10 cellular contexts compared by ENCODE assay signal in the genomic region with DNA sequence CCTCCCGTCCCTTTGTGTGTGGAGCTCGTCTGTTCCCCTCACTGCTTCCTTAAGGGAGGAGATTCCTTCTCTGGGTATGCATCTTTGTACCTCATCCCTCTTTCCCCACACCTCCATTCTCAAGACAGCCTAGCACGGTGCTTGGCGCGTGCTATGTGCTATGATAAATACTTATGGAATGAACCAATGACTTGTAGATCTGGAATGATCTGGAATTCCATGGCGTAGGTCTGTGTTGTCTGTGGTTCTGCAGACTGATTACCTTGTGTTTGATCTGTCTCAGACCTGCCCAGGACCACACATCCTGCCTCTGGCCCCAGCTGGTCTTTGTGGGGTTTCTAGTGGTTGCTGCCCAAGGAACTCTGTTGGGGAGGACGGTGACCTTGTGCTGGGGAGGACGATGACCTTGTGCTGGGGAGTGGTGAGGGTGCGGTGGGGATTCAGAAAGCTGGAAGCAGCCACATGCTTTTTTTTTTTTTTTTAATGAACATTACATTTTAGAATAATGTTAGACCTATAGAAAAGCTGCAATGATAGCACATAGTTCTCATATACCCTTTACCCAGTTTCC. TPM values are rescaled to one million over a fixed set of nuclear protein-coding genes. Genes with fewer than 3 reads are reported as not detected.
DNase-seq lines count a peak whose midpoint lies in the region; ATAC-seq and TF ChIP-seq lines count a peak whose summit lies in the region.
"Had no signal": no experiment of that assay in that cellular context is flagged by ENCODE, and none has a peak within 500 bp of the region (broad histone marks: within the 10 kb centered on the region; RNA-seq: fewer than 3 reads in every experiment).

No MANE protein-coding gene starts in this region.

- no peaks in the 10 kb centered on the region for H3K36me3 Mint-ChIP-seq in H9 (ENCODE audit: insufficient read depth in 1 of 3, low read depth in 3 of 3)
- no peaks in the 10 kb centered on the region for H3K36me3 Mint-ChIP-seq in activated T-helper 1 cell treated with anti-CD3 and anti-CD28 coated beads, Interleukin-12 subunit alpha, Interleukin-12 subunit beta, Interleukin-2, Interleukin-4 antibody, amounts not matched to agents 30 ng/mL and 10 ng/mL and 1 ng/mL, durations not matched to agents 14 hours and 24 hours and 36 hours (ENCODE audit: low read depth)

- POLR2A ChIA-PET in AG04450 (lab: Yijun Ruan, JAX), result interaction anchor here (0.5 to 2.1 kb wide), 5 partner anchors 12 to 1311 kb away, joined by 5 to 9 read pairs (median 6); no protein-coding TSS in a partner anchor

- peaks cover 35 to 36% of the 10 kb centered on the region in 2 experiments for H3K4me1 Mint-ChIP-seq in H9
- H3K4me1 Mint-ChIP-seq in activated T-helper 1 cell treated with anti-CD3 and anti-CD28 coated beads, Interleukin-12 subunit alpha, Interleukin-12 subunit beta, Interleukin-2, Interleukin-4 antibody, amounts not matched to agents 30 ng/mL and 10 ng/mL and 1 ng/mL, durations not matched to agents 14 hours and 24 hours and 36 hours (ENCODE audit: low read depth), result peaks cover 16% of the 10 kb centered on the region

- no peaks in the 10 kb centered on the region for H3K79me2 ChIP-seq in H9 (ENCODE audit: insufficient read depth, low read length)

- no peak overlapping the region for H2BK12ac ChIP-seq in H9 (ENCODE audit: insufficient read length, low read depth, low read length)

- no peak overlapping the region for H2BK120ac ChIP-seq in H9 (ENCODE audit: low read depth, low read length, poor library complexity, severe bottlenecking)

- peak overlapping the region in 2 of 3 experiments; percentile 78 to 86; a peak in 5 of 7 replicates for H3K27ac Mint-ChIP-seq in H9
- peak overlapping the region; percentile 12 for H3K27ac Mint-ChIP-seq in activated T-helper 1 cell treated with anti-CD3 and anti-CD28 coated beads, Interleukin-12 subunit alpha, Interleukin-12 subunit beta, Interleukin-2, Interleukin-4 antibody, amounts not matched to agents 30 ng/mL and 10 ng/mL and 1 ng/mL, durations not matched to agents 14 hours and 24 hours and 36 hours

- no peak overlapping the region for H3K4ac ChIP-seq in H9 (ENCODE audit: low read depth, low read length)

- H3K23me2 ChIP-seq in H9 (ENCODE audit: insufficient read length, low read depth, low read length, poor library complexity, severe bottlenecking), result peaks cover 3% of the 10 kb centered on the region

- ATAC-seq in mucosa of descending colon, result no peak

- H2AFZ ChIP-seq in H9 (ENCODE audit: low read length), result no peak overlapping the region

- no peaks in the 10 kb centered on the region for H3K36me3 ChIP-seq in mucosa of descending colon (ENCODE audit: low read depth)

- peaks cover 2% of the 10 kb centered on the region; the same call in 1 of the 2 replicates for H3K27me3 Mint-ChIP-seq in H9 (ENCODE audit: low read depth)
- H3K27me3 Mint-ChIP-seq in activated T-helper 1 cell treated with anti-CD3 and anti-CD28 coated beads, Interleukin-12 subunit alpha, Interleukin-12 subunit beta, Interleukin-2, Interleukin-4 antibody, amounts not matched to agents 30 ng/mL and 10 ng/mL and 1 ng/mL, durations not matched to agents 14 hours and 24 hours and 36 hours (ENCODE audit: insufficient read depth), result peaks cover 8% of the 10 kb centered on the region

- H3K79me1 ChIP-seq in H9 (ENCODE audit: insufficient read depth, low read depth, low read length, poor library complexity, severe bottlenecking), result no peaks in the 10 kb centered on the region

- no peak overlapping the region for H3K14ac ChIP-seq in H9 (ENCODE audit: insufficient read depth, low read length)

- WGBS in H9 (ENCODE audit: extremely low coverage, insufficient read length, low lambda C conversion rate), result no CpG with 5 or more reads among the region's 9 CpGs

- no peak overlapping the region for H4K8ac ChIP-seq in H9 (replicated peaks; ENCODE audit: insufficient read length, low read depth, low read length)

- DNase-seq in AG04450 (ENCODE audit: low read depth, low spot score), result peak; percentile 83
- DNase-seq in H9, result no peak
- no peak for DNase-seq in activated T-helper 1 cell treated with anti-CD3 and anti-CD28 coated beads, Interleukin-12 subunit alpha, Interleukin-12 subunit beta, Interleukin-2, Interleukin-4 antibody, amounts not matched to agents 30 ng/mL and 10 ng/mL and 1 ng/mL, durations not matched to agents 14 hours and 24 hours and 36 hours (ENCODE audit: low spot score)
- DNase-seq in iris pigment epithelial cell (ENCODE audit: low read depth), result peak; percentile 82
- DNase-seq in OCI-M1 (lab: John Stamatoyannopoulos, UW), result no peak
- no peak for DNase-seq in hippocampal formation (lab: John Stamatoyannopoulos, UW)
- DNase-seq in mucosa of descending colon, result no peak
- no peak for DNase-seq in mucosa of gallbladder (ENCODE audit: low spot score)
- DNase-seq: activated effector memory CD4-positive, alpha-beta T cell treated with anti-CD3 and anti-CD28 coated beads, Interleukin-2, amount 50 U/mL, for 16 hours; NCI-H187 had no signal

- H3K4me2 ChIP-seq in H9 (ENCODE audit: insufficient read depth, insufficient read length, low read length), result no peak overlapping the region

- H3K4me3 Mint-ChIP-seq in H9, result 0 out of 5 replicates have a peak overlapping the region, but pooled peaks of 1 of the 2 experiments have one; percentile 2
- no peak overlapping the region for H3K4me3 Mint-ChIP-seq in activated T-helper 1 cell treated with anti-CD3 and anti-CD28 coated beads, Interleukin-12 subunit alpha, Interleukin-12 subunit beta, Interleukin-2, Interleukin-4 antibody, amounts not matched to agents 30 ng/mL and 10 ng/mL and 1 ng/mL, durations not matched to agents 14 hours and 24 hours and 36 hours

- H2BK20ac ChIP-seq in H9 (ENCODE audit: low read depth, low read length, poor library complexity, severe bottlenecking), result no peak overlapping the region

- H3K9ac ChIP-seq in H9 (ENCODE audit: extremely low read depth, insufficient read length, low read length), result no peak overlapping the region

- no peaks in the 10 kb centered on the region; a peak in 1 of 5 replicates for H3K9me3 Mint-ChIP-seq in H9
- H3K9me3 Mint-ChIP-seq in activated T-helper 1 cell treated with anti-CD3 and anti-CD28 coated beads, Interleukin-12 subunit alpha, Interleukin-12 subunit beta, Interleukin-2, Interleukin-4 antibody, amounts not matched to agents 30 ng/mL and 10 ng/mL and 1 ng/mL, durations not matched to agents 14 hours and 24 hours and 36 hours, result no peaks in the 10 kb centered on the region

- intact Hi-C loops in activated T-helper 1 cell treated with anti-CD3 and anti-CD28 coated beads, Interleukin-12 subunit alpha, Interleukin-12 subunit beta, Interleukin-2, Interleukin-4 antibody, amounts not matched to agents 30 ng/mL and 10 ng/mL and 1 ng/mL, durations not matched to agents 14 hours and 24 hours and 36 hours (cut with micrococcal nuclease), result no loop called here
- intact Hi-C loops in mucosa of descending colon (cut with DNase I, micrococcal nuclease), result loop anchor here (5.0 to 10.0 kb wide), 2 partner anchors 93 to 175 kb away; partner anchors contain the start of gene SOST (in 1 of the 2)

- no peak overlapping the region for H2BK5ac ChIP-seq in H9 (ENCODE audit: insufficient read length, low read length)

- H2BK15ac ChIP-seq in H9 (ENCODE audit: low read depth, low read length), result no peak overlapping the region

- CTCF ChIA-PET in AG04450 (lab: Charles Lee), result interaction anchor here (1.4 kb wide), 1 partner anchor 186 kb away, joined by 5 read pairs; no protein-coding TSS in a partner anchor

- H3K18ac ChIP-seq in H9 (ENCODE audit: insufficient read length, low read depth, low read length), result no peak overlapping the region

- H3K9me3 ChIP-seq in AG04450 (ENCODE audit: control insufficient read depth, insufficient read depth, low read length), result no peaks in the 10 kb centered on the region
- H3K9me3 ChIP-seq in H9 (ENCODE audit: control insufficient read depth, low read depth, low read length), result no peaks in the 10 kb centered on the region
- no peaks in the 10 kb centered on the region for H3K9me3 ChIP-seq in mucosa of descending colon

- no peak for TF ChIP-seq CTCF in AG04450 (IDR thresholded peaks at IDR 0.05; ENCODE audit: low read depth, low read length)
- no peak for TF ChIP-seq CTCF in H9 (conservative IDR thresholded peaks at IDR 0.05)
- TF ChIP-seq CTCF in mucosa of descending colon (IDR thresholded peaks at IDR 0.05), result no peak

- H3K27me3 ChIP-seq in AG04450 (ENCODE audit: control insufficient read depth, insufficient read depth, low read length) (no peaks in the 10 kb centered on the region), H9 (ENCODE audit: insufficient read depth, low read length) (no peaks in the 10 kb centered on the region)

- H3K27ac ChIP-seq in AG04450 (ENCODE audit: low read depth, low read length) (peak overlapping the region; percentile 82), H9 (ENCODE audit: insufficient read length, low read depth, low read length) (no peak overlapping the region)

- H4K20me1 ChIP-seq in H9 (ENCODE audit: control insufficient read depth, insufficient read depth, insufficient read length), result no peaks in the 10 kb centered on the region

- no peak overlapping the region for H3K23ac ChIP-seq in H9 (ENCODE audit: insufficient read length, low read depth, low read length)

- no peak overlapping the region for H3T11ph ChIP-seq in H9 (ENCODE audit: low read length)

- H3K4me3 ChIP-seq in AG04450 (ENCODE audit: low read depth, low read length), result no peak overlapping the region
- H3K4me3 ChIP-seq in mucosa of descending colon, result no peak overlapping the region

- H3K56ac ChIP-seq in H9 (ENCODE audit: insufficient read length, low read depth, low read length), result no peak overlapping the region

- no peak overlapping the region for H4K5ac ChIP-seq in H9 (ENCODE audit: insufficient read length, low read depth, low read length)

- no peaks in the 10 kb centered on the region for H3K4me1 ChIP-seq in H9 (ENCODE audit: insufficient read depth, low read length)
- H3K4me1 ChIP-seq in mucosa of descending colon (ENCODE audit: low read depth), result peaks cover 3% of the 10 kb centered on the region

- H2AK5ac ChIP-seq in H9 (ENCODE audit: insufficient read length, low read length), result no peak overlapping the region

- H4K91ac ChIP-seq in H9 (ENCODE audit: insufficient read length, low read depth, low read length), result no peak overlapping the region

RNA-seq across cellular contexts. Expression of gene ETV4, which starts 33.5 kb away (rescaled TPM):
- 6.7 and 8.0 TPM in 2 replicates for polyA plus RNA-seq in AG04450 (2011; rRNA removed)
- 5.9 and 9.5 TPM in 2 replicates for polyA minus RNA-seq in AG04450 (2011; rRNA and poly(A)+ RNA removed)
- total RNA-seq in H9 (2021) (74.4 and 78.4 TPM in 2 replicates), mucosa of descending colon (under 1 TPM; 0.67 to 0.72 (median 0.70) TPM), mucosa of gallbladder (47.6 TPM)
- 6.9 and 8.1 TPM in 2 replicates for total RNA-seq in activated T-helper 1 cell treated with anti-CD3 and anti-CD28 coated beads, Interleukin-12 subunit alpha, Interleukin-12 subunit beta, Interleukin-2, Interleukin-4 antibody, amounts not matched to agents 30 ng/mL and 10 ng/mL and 1 ng/mL, durations not matched to agents 14 hours and 24 hours and 36 hours

Comparison
In these comparisons a context has a peak if more than half of its experiments do, and no peak if none do; other contexts are left out.
1. DNase-seq: peak in AG04450 (single experiment) and iris pigment epithelial cell (single experiment); none in H9 (single experiment), activated T-helper 1 cell treated with anti-CD3 and anti-CD28 coated beads, Interleukin-12 subunit alpha, Interleukin-12 subunit beta, Interleukin-2, Interleukin-4 antibody, amounts not matched to agents 30 ng/mL and 10 ng/mL and 1 ng/mL, durations not matched to agents 14 hours and 24 hours and 36 hours (single experiment), OCI-M1 (single experiment), hippocampal formation (0 of 2), mucosa of descending colon (0 of 3) and mucosa of gallbladder (single experiment).